11 cellular contexts compared by ENCODE assay signal in genomic region chr21:31289702-31290101, GRCh38.
"Had no signal": no experiment of that assay in that cellular context is flagged by ENCODE, and none has a peak within 500 bp of the region (broad histone marks: within the 10 kb centered on the region; RNA-seq: fewer than 3 reads in every experiment).

No MANE protein-coding gene starts in this region.

- H3K27ac ChIP-seq: body of pancreas, epithelial cell of prostate, ovary, thyroid gland, vagina had no signal

- H3K4me1 ChIP-seq: body of pancreas, thyroid gland had no signal

- H3K4me3 ChIP-seq: body of pancreas, ovary, thyroid gland, vagina had no signal

- H3K27me3 ChIP-seq: body of pancreas, ovary, thyroid gland, vagina had no signal

- H3K36me3 ChIP-seq: ovary, thyroid gland, vagina had no signal

- ATAC-seq: body of pancreas had no signal

- H3K9me3 ChIP-seq: body of pancreas, ovary, thyroid gland, vagina had no signal

- DNase-seq: activated CD4-positive, CD25-positive, alpha-beta regulatory T cell; activated naive CD4-positive, alpha-beta T cell treated with anti-CD3 and anti-CD28 coated beads, Interleukin-2, amount 10 ng/mL, durations not matched to agents 7 days and 5 days; body of pancreas; cortex of kidney; effector memory CD4-positive, alpha-beta T cell; hippocampal formation; ovary; stimulated activated CD4-positive, alpha-beta T cell treated with anti-CD3 and anti-CD28 coated beads, Interleukin-2, amount 100 ng/mL, for 48 hours; thyroid gland had no signal
